ENCODE assay signal across 20 cellular contexts in the genomic region with DNA sequence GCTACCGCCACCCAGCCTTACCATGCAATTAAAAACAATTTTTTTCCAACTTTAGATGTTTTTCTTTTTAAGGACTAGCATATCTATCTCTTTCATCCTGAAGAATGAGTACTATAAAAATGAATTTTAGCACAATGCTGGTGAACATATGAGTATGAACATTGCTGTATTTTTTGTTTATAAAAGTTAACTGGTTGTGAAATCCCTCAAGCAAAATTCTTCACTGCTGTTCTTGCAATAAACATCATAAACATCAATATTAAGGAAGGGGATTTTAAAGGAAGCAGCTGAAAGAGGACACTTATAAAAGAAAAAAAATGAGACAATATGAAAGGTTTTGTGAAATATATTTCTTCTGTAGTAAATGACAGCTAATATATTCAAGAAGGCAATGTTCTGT. TPM values are rescaled to one million over a fixed set of nuclear protein-coding genes. Genes with fewer than 3 reads are reported as not detected.
A peak's percentile ranks its signal among the peaks of the same experiment; 100 is the strongest.
DNase-seq lines count a peak whose midpoint lies in the region; ATAC-seq and TF ChIP-seq lines count a peak whose summit lies in the region.
"Had no signal": no experiment of that assay in that cellular context is flagged by ENCODE, and none has a peak within 500 bp of the region (broad histone marks: within the 10 kb centered on the region; RNA-seq: fewer than 3 reads in every experiment).

No MANE protein-coding gene starts in this region.

- 95 to 97% methylated on average over 1 of the region's 1 CpG for WGBS in sigmoid colon, 2 donors
- 27 to 37% methylated on average over 1 of the region's 1 CpG for WGBS in aorta, 2 donors

- H3K36me3 Mint-ChIP-seq in stimulated activated naive B cell treated with anti-CD40 and anti-IgM and Interleukin-4, amounts not matched to agents 10 μg/mL and 1 μg/mL and 100 μg/mL, for 72 hours = peaks cover 0 to 1% of the 10 kb centered on the region in 2 donors
- no peaks in the 10 kb centered on the region for H3K36me3 Mint-ChIP-seq in activated CD8-positive, alpha-beta memory T cell treated with anti-CD3 and anti-CD28 coated beads, Interleukin-2, amount 10 ng/mL, durations not matched to agents 7 days and 5 days
- H3K36me3 Mint-ChIP-seq: CD8-positive, alpha-beta memory T cell had no signal

- no peak for TF ChIP-seq POLR2A in sigmoid colon (IDR thresholded peaks at IDR 0.05)

- H3K4me1 ChIP-seq in adipocyte (ENCODE audit: control insufficient read depth, insufficient read depth, low read length) (peaks cover 15% of the 10 kb centered on the region), sigmoid colon (peaks cover 0 to 54% (median 34%) of the 10 kb centered on the region in 4 donors), aorta (ENCODE audit: control insufficient read depth in 1 of 2, insufficient read depth in 2 of 2, low read length in 2 of 2) (peaks cover 0 to 2% of the 10 kb centered on the region in 2 donors)
- H3K4me1 ChIP-seq: BLaER1 had no signal

- no peak for TF ChIP-seq EP300 in sigmoid colon (IDR thresholded peaks at IDR 0.05)

- intact Hi-C loops in sigmoid colon (cut with DNase I) = no loop called here
- intact Hi-C loops in aorta (cut with DNase I) = no loop called here

- H3K9me3 ChIP-seq in adipocyte (ENCODE audit: control insufficient read depth, low read length) = no peaks in the 10 kb centered on the region
- no peaks in the 10 kb centered on the region for H3K9me3 ChIP-seq in sigmoid colon
- no peaks in the 10 kb centered on the region for H3K9me3 ChIP-seq in aorta (ENCODE audit: control insufficient read depth, low read length)

- H3K27ac ChIP-seq in sigmoid colon (peak overlapping the region in 3 of 4 donors; percentile 13 to 97 (median 95)), aorta (ENCODE audit: low read depth in 1 of 2, low read length in 2 of 2) (peak overlapping the region in 1 of 2 donors; percentile 28)
- H3K27ac ChIP-seq: BLaER1 had no signal

- H3K27ac Mint-ChIP-seq in stimulated activated naive B cell treated with anti-CD40 and anti-IgM and Interleukin-4, amounts not matched to agents 10 μg/mL and 1 μg/mL and 100 μg/mL, for 72 hours = no peak overlapping the region
- H3K27ac Mint-ChIP-seq in activated CD8-positive, alpha-beta memory T cell treated with anti-CD3 and anti-CD28 coated beads, Interleukin-2, amount 10 ng/mL, durations not matched to agents 7 days and 5 days = no peak overlapping the region
- H3K27ac Mint-ChIP-seq: CD8-positive, alpha-beta memory T cell; GM23338 had no signal

- peaks cover 2 to 12% of the 10 kb centered on the region in 2 donors for H3K4me1 Mint-ChIP-seq in stimulated activated naive B cell treated with anti-CD40 and anti-IgM and Interleukin-4, amounts not matched to agents 10 μg/mL and 1 μg/mL and 100 μg/mL, for 72 hours
- H3K4me1 Mint-ChIP-seq in activated CD8-positive, alpha-beta memory T cell treated with anti-CD3 and anti-CD28 coated beads, Interleukin-2, amount 10 ng/mL, durations not matched to agents 7 days and 5 days = peaks cover 6% of the 10 kb centered on the region
- H3K4me1 Mint-ChIP-seq: GM23338 had no signal

- H3K27me3 ChIP-seq in adipocyte (replicated peaks; ENCODE audit: control insufficient read depth, insufficient read depth, low read length) (no peaks in the 10 kb centered on the region), sigmoid colon (no peaks in the 10 kb centered on the region), aorta (ENCODE audit: control insufficient read depth in 1 of 2, insufficient read depth in 2 of 2, low read length in 1 of 2) (no peaks in the 10 kb centered on the region)
- H3K27me3 ChIP-seq: BLaER1 had no signal

- H3K36me3 ChIP-seq in adipocyte (ENCODE audit: control insufficient read depth, insufficient read depth, low read length, severe bottlenecking) (no peaks in the 10 kb centered on the region), sigmoid colon (no peaks in the 10 kb centered on the region), aorta (ENCODE audit: control insufficient read depth in 1 of 2, insufficient read depth in 2 of 2, low read length in 1 of 2) (peaks cover 0 to 2% of the 10 kb centered on the region in 2 donors)
- H3K36me3 ChIP-seq: BLaER1 had no signal

- no peak for ATAC-seq in aorta (ENCODE audit: low FRiP score)
- ATAC-seq in stimulated activated naive B cell treated with anti-CD40 and anti-IgM and Interleukin-4, amounts not matched to agents 10 μg/mL and 1 μg/mL and 100 μg/mL, for 72 hours (replicated peaks) = no peak
- no peak for ATAC-seq in activated CD8-positive, alpha-beta memory T cell treated with anti-CD3 and anti-CD28 coated beads, Interleukin-2, amount 10 ng/mL, durations not matched to agents 7 days and 5 days
- ATAC-seq: GM12878, GM23338 had no signal

- H3K4me3 Mint-ChIP-seq in stimulated activated naive B cell treated with anti-CD40 and anti-IgM and Interleukin-4, amounts not matched to agents 10 μg/mL and 1 μg/mL and 100 μg/mL, for 72 hours = no peak overlapping the region
- no peak overlapping the region for H3K4me3 Mint-ChIP-seq in activated CD8-positive, alpha-beta memory T cell treated with anti-CD3 and anti-CD28 coated beads, Interleukin-2, amount 10 ng/mL, durations not matched to agents 7 days and 5 days
- H3K4me3 Mint-ChIP-seq: CD8-positive, alpha-beta memory T cell; GM23338 had no signal

- H3K9ac ChIP-seq in adipocyte (ENCODE audit: low read length) = no peak overlapping the region
- H3K9ac ChIP-seq: BLaER1 had no signal

- H3K4me3 ChIP-seq in adipocyte (ENCODE audit: low read length) = peak overlapping the region; percentile 69
- H3K4me3 ChIP-seq in sigmoid colon = peak overlapping the region in 1 of 4 donors; percentile 0
- H3K4me3 ChIP-seq in aorta (ENCODE audit: low read length in 2 of 2) = peak overlapping the region; percentile 54 to 59
- H3K4me3 ChIP-seq: BLaER1, GM12878, GM23338 had no signal

- DNase-seq in adipocyte (ENCODE audit: low read depth) (peak; percentile 41), fibroblast of gingiva (ENCODE audit: low read depth) (peak; percentile 25), sigmoid colon (no peak), aorta (no peak), NCI-H345 (lab: John Stamatoyannopoulos, UW) (no peak)
- DNase-seq in stimulated activated naive B cell treated with anti-CD40 and anti-IgM and Interleukin-4, amounts not matched to agents 10 μg/mL and 1 μg/mL and 100 μg/mL, for 72 hours = no peak
- no peak for DNase-seq in activated CD8-positive, alpha-beta memory T cell treated with anti-CD3 and anti-CD28 coated beads, Interleukin-2, amount 10 ng/mL, durations not matched to agents 7 days and 5 days
- DNase-seq: CD8-positive, alpha-beta memory T cell; DMS79 treated with DMSO at 0.1 percent for 48 hours; GDM1; IMR-90; Karpas-422; MM.1S; NCI-H1105 treated with DMSO at 0.1 percent for 48 hours; NCI-H187; NCI-H526 treated with DMSO at 0.1 percent for 48 hours; SHP77 treated with DMSO at 0.1 percent for 48 hours had no signal

- H3K9me3 Mint-ChIP-seq in stimulated activated naive B cell treated with anti-CD40 and anti-IgM and Interleukin-4, amounts not matched to agents 10 μg/mL and 1 μg/mL and 100 μg/mL, for 72 hours = peaks cover 1 to 3% of the 10 kb centered on the region in 2 donors
- no peaks in the 10 kb centered on the region for H3K9me3 Mint-ChIP-seq in activated CD8-positive, alpha-beta memory T cell treated with anti-CD3 and anti-CD28 coated beads, Interleukin-2, amount 10 ng/mL, durations not matched to agents 7 days and 5 days (ENCODE audit: low read depth)

- no peak for TF ChIP-seq CTCF in sigmoid colon (IDR thresholded peaks at IDR 0.05)

- peaks cover 22 to 32% of the 10 kb centered on the region in 2 donors for H3K27me3 Mint-ChIP-seq in stimulated activated naive B cell treated with anti-CD40 and anti-IgM and Interleukin-4, amounts not matched to agents 10 μg/mL and 1 μg/mL and 100 μg/mL, for 72 hours
- H3K27me3 Mint-ChIP-seq in activated CD8-positive, alpha-beta memory T cell treated with anti-CD3 and anti-CD28 coated beads, Interleukin-2, amount 10 ng/mL, durations not matched to agents 7 days and 5 days = peaks cover 31% of the 10 kb centered on the region

- CTCF ChIA-PET in activated CD8-positive, alpha-beta memory T cell treated with anti-CD3 and anti-CD28 coated beads, Interleukin-2, amount 10 ng/mL, durations not matched to agents 7 days and 5 days (lab: Charles Lee) = no interaction called here

RNA-seq across cellular contexts. Expression of a gene that starts 3.0 kb away (rescaled TPM):
- 10 to 100 TPM; 53.5 to 67.4 (median 56.1) TPM for total RNA-seq in sigmoid colon
- polyA plus RNA-seq in sigmoid colon = 10 to 100 TPM; 17.5 to 32.4 (median 29.8) TPM
- 100 to 1,000 TPM in 1 of 2 donors, 10 to 100 TPM in 1; 69.7 to 135 TPM for total RNA-seq in aorta
- 10 to 100 TPM; 33.1 to 65.8 TPM for polyA plus RNA-seq in aorta
- total RNA-seq in activated CD8-positive, alpha-beta memory T cell treated with anti-CD3 and anti-CD28 coated beads, Interleukin-2, amount 10 ng/mL, durations not matched to agents 7 days and 5 days = not detected
- total RNA-seq: CD8-positive, alpha-beta memory T cell; GM12878 had no signal
- polyA plus RNA-seq: CD8-positive, alpha-beta memory T cell had no signal

Comparison
In these comparisons a context has a peak if more than half of its experiments do, and no peak if none do; other contexts are left out.
1. DNase-seq: peak in adipocyte (single experiment) and fibroblast of gingiva (single experiment); none in sigmoid colon (single experiment), aorta (0 of 2), stimulated activated naive B cell treated with anti-CD40 and anti-IgM and Interleukin-4, amounts not matched to agents 10 μg/mL and 1 μg/mL and 100 μg/mL, for 72 hours (single experiment), NCI-H345 (single experiment) and activated CD8-positive, alpha-beta memory T cell treated with anti-CD3 and anti-CD28 coated beads, Interleukin-2, amount 10 ng/mL, durations not matched to agents 7 days and 5 days (single experiment).
2. RNA of a gene that starts 3.0 kb away (total RNA-seq): 69.7 to 135 TPM in aorta and 53.5 to 67.4 TPM in sigmoid colon; not detected in activated CD8-positive, alpha-beta memory T cell treated with anti-CD3 and anti-CD28 coated beads, Interleukin-2, amount 10 ng/mL, durations not matched to agents 7 days and 5 days; every median in the first group is over 10 times any median in the second.